Comparison of ENCODE assay signal across 9 cellular contexts in the genomic region with DNA sequence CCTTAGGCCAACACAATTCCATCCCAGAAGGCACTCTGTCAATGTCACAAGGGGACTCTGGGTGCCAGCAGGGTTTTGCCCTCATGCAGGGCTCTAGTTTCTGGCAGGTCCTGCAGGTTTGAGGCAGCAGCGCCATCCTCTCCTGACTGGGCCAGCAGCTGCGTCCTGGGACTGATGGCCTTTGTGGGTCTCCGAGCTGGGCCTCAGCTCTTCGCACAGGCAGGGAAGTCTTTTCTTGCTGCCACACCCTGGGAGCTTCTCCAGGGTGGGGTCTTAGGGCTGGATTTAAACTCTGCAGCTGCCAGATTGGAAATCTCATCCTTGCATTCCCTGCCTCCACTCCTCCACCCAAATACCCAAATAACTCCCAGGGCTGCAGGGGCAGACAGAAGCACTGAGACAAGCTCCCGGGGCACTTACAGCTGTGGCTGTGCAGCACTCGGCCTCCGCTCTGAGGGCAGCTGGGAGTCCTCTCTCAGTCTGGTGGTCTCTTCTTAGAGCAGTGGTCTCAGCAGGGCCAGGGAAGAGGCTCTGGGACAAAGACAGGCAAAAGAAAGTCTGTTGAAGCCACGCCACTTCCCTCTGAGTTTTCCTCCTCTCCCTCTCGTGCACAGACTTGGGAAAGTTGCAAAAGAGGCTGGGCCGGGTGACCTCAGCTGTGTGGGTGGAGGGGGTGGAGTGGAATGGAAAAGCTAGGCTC. TPM values are rescaled to one million over a fixed set of nuclear protein-coding genes. Genes with fewer than 3 reads are reported as not detected.
DNase-seq lines count a peak whose midpoint lies in the region; ATAC-seq lines count a peak whose summit lies in the region.
"Had no signal": no experiment of that assay in that cellular context is flagged by ENCODE, and none has a peak within 500 bp of the region (broad histone marks: within the 10 kb centered on the region; RNA-seq: fewer than 3 reads in every experiment).

A gene with protein sequence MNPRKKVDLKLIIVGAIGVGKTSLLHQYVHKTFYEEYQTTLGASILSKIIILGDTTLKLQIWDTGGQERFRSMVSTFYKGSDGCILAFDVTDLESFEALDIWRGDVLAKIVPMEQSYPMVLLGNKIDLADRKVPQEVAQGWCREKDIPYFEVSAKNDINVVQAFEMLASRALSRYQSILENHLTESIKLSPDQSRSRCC (minus strand): TSS at position 563 of the 700 bp plus-strand sequence. CDS start 9,260 bp downstream, outside the sequence.

- peaks cover 34% of the 10 kb centered on the region for H3K4me1 Mint-ChIP-seq in activated CD4-positive, alpha-beta T cell treated with anti-CD3 and anti-CD28 coated beads for 36 hours

- H3K36me3 ChIP-seq in urinary bladder (ENCODE audit: insufficient read depth): no peaks in the 10 kb centered on the region
- H3K36me3 ChIP-seq: BLaER1 had no signal

- H3K27ac ChIP-seq in urinary bladder (ENCODE audit: low read depth): no peak within 1 kb of the TSS
- H3K27ac ChIP-seq: BLaER1 had no signal

- H3K27me3 Mint-ChIP-seq in activated CD4-positive, alpha-beta T cell treated with anti-CD3 and anti-CD28 coated beads for 36 hours: peaks cover 12% of the 10 kb centered on the region

- no peaks in the 10 kb centered on the region for H3K36me3 Mint-ChIP-seq in activated CD4-positive, alpha-beta T cell treated with anti-CD3 and anti-CD28 coated beads for 36 hours (ENCODE audit: low read depth)

- POLR2A ChIA-PET in activated CD4-positive, alpha-beta T cell treated with anti-CD3 and anti-CD28 coated beads for 36 hours (lab: Charles Lee): no interaction called here

- intact Hi-C loops in activated CD4-positive, alpha-beta T cell treated with anti-CD3 and anti-CD28 coated beads for 36 hours (cut with DNase I, micrococcal nuclease): no loop called here

- peak; percentile 29 for DNase-seq in activated CD4-positive, alpha-beta T cell treated with anti-CD3 and anti-CD28 coated beads for 36 hours
- DNase-seq in activated CD4-positive, alpha-beta T cell treated with anti-CD3 and anti-CD28 coated beads for 1 hour: no peak
- DNase-seq in dermis blood vessel endothelial cell (peak; percentile 43), medulla oblongata (ENCODE audit: extremely low spot score) (peak; percentile 79), T-helper 9 cell (no peak), NCI-H1417 (lab: John Stamatoyannopoulos, UW) (no peak)
- no peak for DNase-seq in NK-92 treated with Interleukin-12 subunit alpha and Interleukin-12 subunit beta, amount 100 ng/mL, for 24 hours (lab: John Stamatoyannopoulos, UW)

- CTCF ChIA-PET in activated CD4-positive, alpha-beta T cell treated with anti-CD3 and anti-CD28 coated beads for 36 hours (lab: Charles Lee): interaction anchor here (0.7 kb wide), 2 partner anchors 158 to 164 kb away, joined by 3 read pairs; no protein-coding TSS in a partner anchor

- no peak within 1 kb of the TSS for H3K27ac Mint-ChIP-seq in activated CD4-positive, alpha-beta T cell treated with anti-CD3 and anti-CD28 coated beads for 36 hours

- WGBS in urinary bladder: 31% methylated on average over 10 of the region's 10 CpGs

- H3K4me3 ChIP-seq in urinary bladder (ENCODE audit: low read depth, low read length): peak within 1 kb of the TSS; percentile 15
- H3K4me3 ChIP-seq: BLaER1 had no signal

- no peak within 1 kb of the TSS for H3K4me3 Mint-ChIP-seq in activated CD4-positive, alpha-beta T cell treated with anti-CD3 and anti-CD28 coated beads for 36 hours

- H3K9me3 Mint-ChIP-seq in activated CD4-positive, alpha-beta T cell treated with anti-CD3 and anti-CD28 coated beads for 36 hours (ENCODE audit: low read depth): no peaks in the 10 kb centered on the region

- no peak for ATAC-seq in activated CD4-positive, alpha-beta T cell treated with anti-CD3 and anti-CD28 coated beads for 36 hours

- H3K4me1 ChIP-seq in urinary bladder (ENCODE audit: insufficient read depth): no peaks in the 10 kb centered on the region
- H3K4me1 ChIP-seq: BLaER1 had no signal

RNA-seq across cellular contexts. Expression of the gene that starts here (rescaled TPM):
- total RNA-seq in activated CD4-positive, alpha-beta T cell treated with anti-CD3 and anti-CD28 coated beads for 36 hours: not detected
- total RNA-seq in dermis blood vessel endothelial cell: not detected in 2 replicates
- 11.5 TPM for total RNA-seq in urinary bladder
- polyA plus RNA-seq in urinary bladder: 4.6 TPM

Comparison
In these comparisons a context has a peak if more than half of its experiments do, and no peak if none do; other contexts are left out.
1. RNA of the gene that starts here (total RNA-seq): 11.5 TPM in urinary bladder (single experiment); not detected in activated CD4-positive, alpha-beta T cell treated with anti-CD3 and anti-CD28 coated beads for 36 hours and not detected in dermis blood vessel endothelial cell; every median in the first group is over 10 times any median in the second.
2. Peak in DNase-seq in activated CD4-positive, alpha-beta T cell treated with anti-CD3 and anti-CD28 coated beads for 36 hours; RNA of the gene not detected or under 1 TPM.
3. Peak in DNase-seq in dermis blood vessel endothelial cell; RNA of the gene not detected or under 1 TPM.